In the genomic region with DNA sequence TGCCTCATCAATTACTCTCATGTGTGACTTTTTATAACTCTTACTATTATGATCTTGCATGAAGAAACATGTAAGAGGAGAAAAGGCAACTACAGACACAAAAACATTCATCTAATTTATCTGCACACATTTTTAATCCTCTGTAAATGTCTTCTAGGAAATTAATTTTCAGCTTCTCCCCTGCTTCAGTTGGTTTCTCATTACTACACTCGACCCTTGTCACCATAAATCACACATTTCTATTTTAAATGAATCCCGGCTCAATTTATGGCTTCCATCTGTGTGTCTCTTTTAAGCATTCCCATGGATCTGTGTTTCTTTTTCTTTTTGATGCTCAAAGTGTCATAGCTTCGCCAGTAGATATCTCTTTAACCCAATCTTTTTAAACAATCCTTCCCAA, we compare ENCODE assay signal across 22 cellular contexts. TPM values are rescaled to one million over a fixed set of nuclear protein-coding genes. Genes with fewer than 3 reads are reported as not detected.
"Had no signal": no experiment of that assay in that cellular context is flagged by ENCODE, and none has a peak within 500 bp of the region (broad histone marks: within the 10 kb centered on the region; RNA-seq: fewer than 3 reads in every experiment).

No MANE protein-coding gene starts in this region.

- H3K4me3 ChIP-seq: esophagus squamous epithelium, gastrocnemius medialis, heart right ventricle, neural progenitor cell, pancreas, right lobe of liver, tibial artery, upper lobe of left lung, uterus had no signal

- H3K27ac Mint-ChIP-seq: effector memory CD8-positive, alpha-beta T cell; natural killer cell; neural progenitor cell; progenitor cell of endocrine pancreas; stimulated activated memory B cell treated with anti-CD40 and anti-IgM and Interleukin-4, amounts not matched to agents 10 μg/mL and 1 μg/mL and 100 μg/mL, for 72 hours; stimulated activated naive CD8-positive, alpha-beta T cell treated with anti-CD3 and anti-CD28 coated beads, Interleukin-15, Interleukin-2, amounts not matched to agents 100 ng/mL and 50 ng/mL, for 24 hours had no signal

- H3K9ac ChIP-seq: neural progenitor cell had no signal

- H3K4me1 Mint-ChIP-seq: neural progenitor cell; stimulated activated memory B cell treated with anti-CD40 and anti-IgM and Interleukin-4, amounts not matched to agents 10 μg/mL and 1 μg/mL and 100 μg/mL, for 72 hours had no signal

- H3K9me3 Mint-ChIP-seq: natural killer cell; neural progenitor cell; stimulated activated memory B cell treated with anti-CD40 and anti-IgM and Interleukin-4, amounts not matched to agents 10 μg/mL and 1 μg/mL and 100 μg/mL, for 72 hours; stimulated activated naive CD8-positive, alpha-beta T cell treated with anti-CD3 and anti-CD28 coated beads, Interleukin-15, Interleukin-2, amounts not matched to agents 100 ng/mL and 50 ng/mL, for 24 hours had no signal

- H3K4me3 Mint-ChIP-seq: effector memory CD8-positive, alpha-beta T cell; natural killer cell; neural progenitor cell; stimulated activated memory B cell treated with anti-CD40 and anti-IgM and Interleukin-4, amounts not matched to agents 10 μg/mL and 1 μg/mL and 100 μg/mL, for 72 hours; stimulated activated naive CD8-positive, alpha-beta T cell treated with anti-CD3 and anti-CD28 coated beads, Interleukin-15, Interleukin-2, amounts not matched to agents 100 ng/mL and 50 ng/mL, for 24 hours had no signal

- H3K36me3 ChIP-seq: esophagus squamous epithelium, gastrocnemius medialis, heart right ventricle, neural progenitor cell, pancreas, right lobe of liver, tibial artery, upper lobe of left lung, uterus had no signal

- H3K4me1 ChIP-seq: gastrocnemius medialis, neural progenitor cell, pancreas, right lobe of liver, tibial artery, upper lobe of left lung, uterus had no signal

- H3K27me3 Mint-ChIP-seq: effector memory CD8-positive, alpha-beta T cell; progenitor cell of endocrine pancreas; stimulated activated memory B cell treated with anti-CD40 and anti-IgM and Interleukin-4, amounts not matched to agents 10 μg/mL and 1 μg/mL and 100 μg/mL, for 72 hours had no signal

- H3K36me3 Mint-ChIP-seq: natural killer cell; neural progenitor cell; stimulated activated memory B cell treated with anti-CD40 and anti-IgM and Interleukin-4, amounts not matched to agents 10 μg/mL and 1 μg/mL and 100 μg/mL, for 72 hours had no signal

- ATAC-seq: effector memory CD8-positive, alpha-beta T cell; gastrocnemius medialis; heart right ventricle; left lobe of liver; natural killer cell; pancreas; right lobe of liver; stimulated activated memory B cell treated with anti-CD40 and anti-IgM and Interleukin-4, amounts not matched to agents 10 μg/mL and 1 μg/mL and 100 μg/mL, for 72 hours had no signal

- H3K9me3 ChIP-seq: esophagus squamous epithelium, gastrocnemius medialis, heart right ventricle, pancreas, right lobe of liver, tibial artery, upper lobe of left lung, uterus had no signal

- DNase-seq: effector memory CD8-positive, alpha-beta T cell; esophagus squamous epithelium; gastrocnemius medialis; heart right ventricle; hypothalamus; kidney glomerular epithelial cell; natural killer cell; nucleus accumbens; pancreas; right lobe of liver; stimulated activated CD4-positive, alpha-beta T cell treated with anti-CD3 and anti-CD28 coated beads, Interleukin-15, amount 100 ng/mL, for 24 hours; stimulated activated CD4-positive, alpha-beta T cell treated with anti-CD3 and anti-CD28 coated beads, Interleukin-1b, Interleukin-23, amount 100 ng/mL, for 48 hours; stimulated activated CD4-positive, alpha-beta T cell treated with anti-CD3 and anti-CD28 coated beads, Interleukin-4, amount 100 ng/mL, for 24 hours; tibial artery; upper lobe of left lung; uterus had no signal

- H2AFZ ChIP-seq: neural progenitor cell had no signal

- H3K27ac ChIP-seq: esophagus squamous epithelium, gastrocnemius medialis, heart right ventricle, neural progenitor cell, pancreas, right lobe of liver, tibial artery, upper lobe of left lung, uterus had no signal

- H3K4me2 ChIP-seq: neural progenitor cell had no signal

- H3K27me3 ChIP-seq: esophagus squamous epithelium, gastrocnemius medialis, heart right ventricle, neural progenitor cell, pancreas, right lobe of liver, tibial artery, upper lobe of left lung, uterus had no signal

RNA-seq across cellular contexts. Expression of a gene that starts 9.8 kb away (rescaled TPM):
- total RNA-seq: gastrocnemius medialis, heart right ventricle, left lobe of liver, natural killer cell, pancreas, progenitor cell of endocrine pancreas, right lobe of liver, temporal lobe, uterus had no signal
- polyA plus RNA-seq: heart right ventricle, pancreas had no signal
